Comparison of ENCODE assay signal across 17 cellular contexts in the genomic region with DNA sequence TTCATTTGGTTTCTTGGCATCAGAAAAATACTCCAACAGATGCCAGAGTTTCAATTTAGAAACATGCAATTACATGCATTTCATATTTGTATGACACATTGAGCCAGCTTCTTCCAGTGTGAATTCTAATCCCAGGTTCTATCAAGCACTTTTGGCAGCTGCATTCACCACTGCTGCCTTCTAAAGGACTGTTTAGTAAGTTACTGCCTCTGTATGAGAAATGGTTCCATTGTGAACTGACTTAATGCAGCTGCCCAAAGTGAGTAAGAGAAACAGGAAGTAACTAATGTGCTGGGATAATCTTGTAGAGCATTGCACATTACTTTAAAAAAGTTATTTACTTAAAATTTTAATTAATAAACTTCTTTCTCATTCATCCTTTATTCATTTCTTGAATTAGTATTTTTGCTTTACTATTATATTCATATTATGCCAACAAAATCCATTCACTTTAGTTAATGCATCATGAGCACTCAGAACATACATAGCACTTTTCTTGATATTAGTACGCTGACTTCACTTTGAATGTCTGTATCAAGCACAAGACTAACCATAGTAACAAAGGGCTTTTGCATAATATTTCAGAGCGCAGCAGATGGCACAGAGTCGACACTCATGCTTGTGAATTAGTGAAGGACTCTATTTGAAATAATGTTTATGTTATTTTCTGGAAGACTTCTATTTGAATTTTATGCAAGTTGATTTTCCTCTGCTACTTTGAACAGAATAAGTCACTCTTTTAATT. TPM values are rescaled to one million over a fixed set of nuclear protein-coding genes. Genes with fewer than 3 reads are reported as not detected.
A peak's percentile ranks its signal among the peaks of the same experiment; 100 is the strongest.
DNase-seq lines count a peak whose midpoint lies in the region; ATAC-seq and TF ChIP-seq lines count a peak whose summit lies in the region.
"Had no signal": no experiment of that assay in that cellular context is flagged by ENCODE, and none has a peak within 500 bp of the region (broad histone marks: within the 10 kb centered on the region; RNA-seq: fewer than 3 reads in every experiment).

No MANE protein-coding gene starts in this region.

- no peaks in the 10 kb centered on the region for H3K36me3 Mint-ChIP-seq in natural killer cell treated with Interleukin-12 subunit alpha and Interleukin-12 subunit beta and Interleukin-15 and Interleukin-18, amount 100 ng/mL, for 72 hours

- H3K27ac Mint-ChIP-seq in natural killer cell treated with Interleukin-12 subunit alpha and Interleukin-12 subunit beta and Interleukin-15 and Interleukin-18, amount 100 ng/mL, for 72 hours: no peak overlapping the region
- H3K27ac Mint-ChIP-seq: activated CD8-positive, alpha-beta T cell treated with anti-CD3 and anti-CD28 coated beads, Interleukin-2, amount 10 ng/mL, durations not matched to agents 7 days and 5 days had no signal

- H3K4me3 Mint-ChIP-seq in natural killer cell treated with Interleukin-12 subunit alpha and Interleukin-12 subunit beta and Interleukin-15 and Interleukin-18, amount 100 ng/mL, for 72 hours: no peak overlapping the region
- H3K4me3 Mint-ChIP-seq: activated CD8-positive, alpha-beta T cell treated with anti-CD3 and anti-CD28 coated beads, Interleukin-2, amount 10 ng/mL, durations not matched to agents 7 days and 5 days had no signal

- in situ Hi-C loops in astrocyte of the spinal cord (cut with HindIII; ENCODE audit: low sequenced_read_pairs): no loop called here

- H3K27me3 Mint-ChIP-seq in natural killer cell treated with Interleukin-12 subunit alpha and Interleukin-12 subunit beta and Interleukin-15 and Interleukin-18, amount 100 ng/mL, for 72 hours: no peaks in the 10 kb centered on the region

- TF ChIP-seq CTCF in HL-60 (IDR thresholded peaks at IDR 0.05; ENCODE audit: insufficient read depth, low read length) (no peak), astrocyte of the spinal cord (IDR thresholded peaks at IDR 0.05; ENCODE audit: low read depth, low read length) (no peak)

- ATAC-seq in HG02852 (IDR thresholded peaks at IDR 0.05; ENCODE audit: unreplicated experiment): no peak
- no peak for ATAC-seq in GM21717 (IDR thresholded peaks at IDR 0.05; ENCODE audit: unreplicated experiment)
- no peak for ATAC-seq in natural killer cell treated with Interleukin-12 subunit alpha and Interleukin-12 subunit beta and Interleukin-15 and Interleukin-18, amount 100 ng/mL, for 72 hours
- ATAC-seq in HG02884 (IDR thresholded peaks at IDR 0.05; ENCODE audit: unreplicated experiment): no peak
- ATAC-seq: activated CD8-positive, alpha-beta T cell treated with anti-CD3 and anti-CD28 coated beads, Interleukin-2, amount 10 ng/mL, durations not matched to agents 7 days and 5 days; lower lobe of right lung had no signal

- H3K27ac ChIP-seq in HL-60 (replicated peaks): peak overlapping the region; percentile 64
- H3K27ac ChIP-seq: cardiac muscle cell, lower lobe of right lung, suprapubic skin had no signal

- no peaks in the 10 kb centered on the region for H3K27me3 ChIP-seq in HL-60 (ENCODE audit: insufficient read depth, poor library complexity, severe bottlenecking)
- H3K27me3 ChIP-seq: cardiac muscle cell, spleen, suprapubic skin had no signal

- peak in 1 of 2 experiments; percentile 57 for DNase-seq in HL-60 (ENCODE audit: low read depth in 1 of 2, low spot score in 1 of 2)
- peak; percentile 32 for DNase-seq in NCI-H226
- DNase-seq in astrocyte of the spinal cord (ENCODE audit: low read depth, low spot score): peak; percentile 13
- DNase-seq in myocyte (ENCODE audit: low read depth): peak; percentile 63
- no peak for DNase-seq in natural killer cell treated with Interleukin-12 subunit alpha and Interleukin-12 subunit beta and Interleukin-15 and Interleukin-18, amount 100 ng/mL, for 72 hours (ENCODE audit: low spot score)
- DNase-seq: activated CD8-positive, alpha-beta T cell treated with anti-CD3 and anti-CD28 coated beads, Interleukin-2, amount 10 ng/mL, durations not matched to agents 7 days and 5 days; lower lobe of right lung; NCI-H1092; nucleus accumbens; spleen; T1000 had no signal

- H3K9me3 Mint-ChIP-seq in natural killer cell treated with Interleukin-12 subunit alpha and Interleukin-12 subunit beta and Interleukin-15 and Interleukin-18, amount 100 ng/mL, for 72 hours: no peaks in the 10 kb centered on the region

- H3K4me1 Mint-ChIP-seq in natural killer cell treated with Interleukin-12 subunit alpha and Interleukin-12 subunit beta and Interleukin-15 and Interleukin-18, amount 100 ng/mL, for 72 hours (ENCODE audit: low read depth in 2 of 2): peaks cover 0 to 6% of the 10 kb centered on the region in 2 donors

- H3K4me3 ChIP-seq in HL-60 (replicated peaks; ENCODE audit: insufficient read depth, low read length) (no peak overlapping the region), astrocyte of the spinal cord (ENCODE audit: low read depth, low read length) (no peak overlapping the region)
- H3K4me3 ChIP-seq: cardiac muscle cell, lower lobe of right lung, spleen, suprapubic skin had no signal

RNA-seq across cellular contexts. Expression of gene RGS18, which starts 9.9 kb away (rescaled TPM):
- not detected in 2 replicates for total RNA-seq in myocyte
- not detected for polyA plus RNA-seq in myocyte (2012)
- total RNA-seq in natural killer cell treated with Interleukin-12 subunit alpha and Interleukin-12 subunit beta and Interleukin-15 and Interleukin-18, amount 100 ng/mL, for 72 hours: 10 to 100 TPM in 1 of 2 donors, 1 to 10 TPM in 1; 4.0 to 10.0 TPM
- total RNA-seq: cardiac muscle cell, NCI-H460 had no signal
- polyA plus RNA-seq: cardiac muscle cell had no signal
